In the genomic region with DNA sequence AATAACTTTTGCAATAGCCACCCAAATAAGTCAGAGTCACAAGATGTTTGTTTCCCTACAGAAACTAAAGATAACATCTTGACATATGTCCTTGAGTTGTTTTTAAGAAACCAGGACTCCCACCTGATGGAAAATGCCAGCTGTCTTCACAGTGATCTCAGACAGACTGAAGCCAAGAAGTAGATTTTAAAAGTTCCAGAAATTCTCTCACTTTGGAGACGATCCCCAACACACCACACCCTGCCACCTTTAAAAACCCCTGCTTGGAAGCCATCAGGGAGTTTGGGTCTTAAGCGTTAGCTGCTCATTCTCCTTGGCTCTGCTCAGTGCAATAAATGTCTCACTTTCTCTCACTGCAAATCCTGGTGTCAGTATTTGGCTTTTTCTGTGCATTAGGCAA, we compare ENCODE assay signal across 25 cellular contexts.
DNase-seq lines count a peak whose midpoint lies in the region; ATAC-seq lines count a peak whose summit lies in the region.
"Had no signal": no experiment of that assay in that cellular context is flagged by ENCODE, and none has a peak within 500 bp of the region (broad histone marks: within the 10 kb centered on the region; RNA-seq: fewer than 3 reads in every experiment).

No MANE protein-coding gene starts in this region.

- no peak overlapping the region for H4K8ac ChIP-seq in trophoblast cell (ENCODE audit: low read depth, low read length)

- H3K18ac ChIP-seq in trophoblast cell (ENCODE audit: low read length), result no peak overlapping the region

- peak overlapping the region; percentile 49 for H2BK120ac ChIP-seq in trophoblast cell (ENCODE audit: insufficient read depth, low read length, poor library complexity)

- no peak overlapping the region for H3K23ac ChIP-seq in trophoblast cell (ENCODE audit: low read length)

- H3K4me2 ChIP-seq in trophoblast cell (ENCODE audit: low read length), result no peak overlapping the region

- no peak overlapping the region for H3K14ac ChIP-seq in trophoblast cell (ENCODE audit: low read length)

- no peaks in the 10 kb centered on the region for H3K9me3 Mint-ChIP-seq in activated CD4-positive, alpha-beta T cell treated with anti-CD3 and anti-CD28 coated beads, Interleukin-2, amount 10 ng/mL, durations not matched to agents 7 days and 5 days
- H3K9me3 Mint-ChIP-seq in IgD-negative memory B cell, result no peaks in the 10 kb centered on the region
- H3K9me3 Mint-ChIP-seq: stimulated activated naive CD8-positive, alpha-beta T cell treated with anti-CD3 and anti-CD28 coated beads, Interleukin-15, Interleukin-2, amounts not matched to agents 100 ng/mL and 50 ng/mL, for 24 hours had no signal

- H2BK12ac ChIP-seq in trophoblast cell (ENCODE audit: low read length), result no peak overlapping the region

- H3K27ac Mint-ChIP-seq in activated CD4-positive, alpha-beta T cell treated with anti-CD3 and anti-CD28 coated beads, Interleukin-2, amount 10 ng/mL, durations not matched to agents 7 days and 5 days, result peak overlapping the region; percentile 76
- H3K27ac Mint-ChIP-seq in IgD-negative memory B cell, result peak overlapping the region in 2 of 3 donors; percentile 6 to 64
- H3K27ac Mint-ChIP-seq: B cell had no signal

- peaks cover 4 to 9% of the 10 kb centered on the region in 2 experiments for H3K4me1 ChIP-seq in trophoblast cell (ENCODE audit: control insufficient read depth in 1 of 2, insufficient read depth in 2 of 2, low read length in 2 of 2)
- H3K4me1 ChIP-seq: HAP-1 had no signal

- no peaks in the 10 kb centered on the region for H3K79me2 ChIP-seq in trophoblast cell (ENCODE audit: control insufficient read depth, insufficient read depth, low read length, poor library complexity)

- CTCF ChIA-PET in activated CD4-positive, alpha-beta T cell treated with anti-CD3 and anti-CD28 coated beads, Interleukin-2, amount 10 ng/mL, durations not matched to agents 7 days and 5 days (lab: Charles Lee), result interaction anchor here (3.3 kb wide), 1 partner anchor 337 kb away, joined by 33 read pairs; no protein-coding TSS in a partner anchor

- H3K9ac ChIP-seq in trophoblast cell (ENCODE audit: low read length), result no peak overlapping the region

- no peak overlapping the region for H4K91ac ChIP-seq in trophoblast cell (ENCODE audit: low read depth, low read length)

- no peak overlapping the region for H3K4me3 Mint-ChIP-seq in activated CD4-positive, alpha-beta T cell treated with anti-CD3 and anti-CD28 coated beads, Interleukin-2, amount 10 ng/mL, durations not matched to agents 7 days and 5 days
- H3K4me3 Mint-ChIP-seq in IgD-negative memory B cell, result peak overlapping the region in 2 of 4 donors; percentile 52 to 63
- H3K4me3 Mint-ChIP-seq: B cell; stimulated activated naive CD8-positive, alpha-beta T cell treated with anti-CD3 and anti-CD28 coated beads, Interleukin-15, Interleukin-2, amounts not matched to agents 100 ng/mL and 50 ng/mL, for 24 hours had no signal

- no peaks in the 10 kb centered on the region for H3K36me3 ChIP-seq in trophoblast cell (ENCODE audit: control insufficient read depth in 1 of 2, insufficient read depth in 2 of 2, low read length in 2 of 2)
- H3K36me3 ChIP-seq: HAP-1, tibial artery had no signal

- no CpG with 5 or more reads among the region's 2 CpGs for WGBS in trophoblast cell (ENCODE audit: extremely low coverage, insufficient coverage, insufficient read length)

- no peak overlapping the region for H3K27ac ChIP-seq in trophoblast cell (ENCODE audit: low read depth, low read length)
- H3K27ac ChIP-seq: tibial artery had no signal

- no peak overlapping the region for H4K12ac ChIP-seq in trophoblast cell (ENCODE audit: low read depth, low read length)

- H3K79me1 ChIP-seq in trophoblast cell (ENCODE audit: low read length), result peaks cover 7% of the 10 kb centered on the region

- no peak overlapping the region for H2BK5ac ChIP-seq in trophoblast cell (ENCODE audit: low read depth, low read length, poor library complexity)

- H3K4ac ChIP-seq in trophoblast cell (ENCODE audit: low read depth, low read length), result no peak overlapping the region

- POLR2A ChIA-PET in activated CD4-positive, alpha-beta T cell treated with anti-CD3 and anti-CD28 coated beads, Interleukin-2, amount 10 ng/mL, durations not matched to agents 7 days and 5 days (lab: Charles Lee), result no interaction called here

- no peak for DNase-seq in activated CD4-positive, alpha-beta T cell treated with anti-CD3 and anti-CD28 coated beads, Interleukin-2, amount 10 ng/mL, durations not matched to agents 7 days and 5 days
- no peak for DNase-seq in activated CD4-positive, alpha-beta T cell treated with anti-CD3 and anti-CD28 coated beads, Interleukin-2, amount 50 U/mL, for 48 hours
- no peak for DNase-seq in trophoblast cell
- no peak for DNase-seq in activated CD4-positive, CD25-positive, alpha-beta regulatory T cell treated with anti-CD3 and anti-CD28 coated beads, Interleukin-2, amount 50 U/mL, for 72 hours
- no peak for DNase-seq in stimulated activated naive CD4-positive, alpha-beta T cell treated with Interleukin-2 at 50 U/mL for 16 hours (lab: John Stamatoyannopoulos, UW)
- DNase-seq: activated CD8-positive, alpha-beta memory T cell treated with anti-CD3 and anti-CD28 coated beads, Interleukin-2, amount 50 U/mL, for 4 hours; activated effector memory CD4-positive, alpha-beta T cell treated with anti-CD3 and anti-CD28 coated beads, Interleukin-2, amount 50 U/mL, for 16 hours; aorta; central memory CD4-positive, alpha-beta T cell; hypothalamus; islet precursor cell; NCI-H1092 treated with DMSO at 0.1 percent for 48 hours; NCI-H1930; NCI-H446; PC-3; retina; SHP77; stimulated activated CD4-positive, alpha-beta T cell treated with anti-CD3 and anti-CD28 coated beads, Interleukin-2, amount 100 ng/mL, for 48 hours; tibial artery had no signal

- H3K4me3 ChIP-seq in trophoblast cell (ENCODE audit: low read depth, low read length), result no peak overlapping the region
- H3K4me3 ChIP-seq: HAP-1, tibial artery had no signal

- no peaks in the 10 kb centered on the region for H3K36me3 Mint-ChIP-seq in activated CD4-positive, alpha-beta T cell treated with anti-CD3 and anti-CD28 coated beads, Interleukin-2, amount 10 ng/mL, durations not matched to agents 7 days and 5 days (ENCODE audit: low read depth)
- H3K36me3 Mint-ChIP-seq in IgD-negative memory B cell, result no peaks in the 10 kb centered on the region

- H2AFZ ChIP-seq in trophoblast cell (ENCODE audit: insufficient read depth, low read length, poor library complexity), result no peak overlapping the region

- H2AK5ac ChIP-seq in trophoblast cell (ENCODE audit: low read length), result no peak overlapping the region

- no peaks in the 10 kb centered on the region for H3K27me3 ChIP-seq in trophoblast cell (ENCODE audit: insufficient read depth, low read length)
- H3K27me3 ChIP-seq: tibial artery had no signal

- peaks cover 27% of the 10 kb centered on the region for H3K4me1 Mint-ChIP-seq in activated CD4-positive, alpha-beta T cell treated with anti-CD3 and anti-CD28 coated beads, Interleukin-2, amount 10 ng/mL, durations not matched to agents 7 days and 5 days
- H3K4me1 Mint-ChIP-seq in IgD-negative memory B cell, result peaks cover 13 to 19% (median 15%) of the 10 kb centered on the region in 3 donors

- ATAC-seq in esophagus mucosa (peak; percentile 70), HG03469 (IDR thresholded peaks at IDR 0.05; ENCODE audit: unreplicated experiment) (no peak)
- ATAC-seq: PC-3 had no signal

- H3K27me3 Mint-ChIP-seq in activated CD4-positive, alpha-beta T cell treated with anti-CD3 and anti-CD28 coated beads, Interleukin-2, amount 10 ng/mL, durations not matched to agents 7 days and 5 days, result no peaks in the 10 kb centered on the region
- no peaks in the 10 kb centered on the region for H3K27me3 Mint-ChIP-seq in IgD-negative memory B cell
- H3K27me3 Mint-ChIP-seq: B cell; stimulated activated naive CD8-positive, alpha-beta T cell treated with anti-CD3 and anti-CD28 coated beads, Interleukin-15, Interleukin-2, amounts not matched to agents 100 ng/mL and 50 ng/mL, for 24 hours had no signal

- no peaks in the 10 kb centered on the region for H3K9me3 ChIP-seq in trophoblast cell (ENCODE audit: insufficient read depth, low read depth, low read length)
- H3K9me3 ChIP-seq: HAP-1 had no signal
